1 cellular context compared by ENCODE assay signal in the genomic region with DNA sequence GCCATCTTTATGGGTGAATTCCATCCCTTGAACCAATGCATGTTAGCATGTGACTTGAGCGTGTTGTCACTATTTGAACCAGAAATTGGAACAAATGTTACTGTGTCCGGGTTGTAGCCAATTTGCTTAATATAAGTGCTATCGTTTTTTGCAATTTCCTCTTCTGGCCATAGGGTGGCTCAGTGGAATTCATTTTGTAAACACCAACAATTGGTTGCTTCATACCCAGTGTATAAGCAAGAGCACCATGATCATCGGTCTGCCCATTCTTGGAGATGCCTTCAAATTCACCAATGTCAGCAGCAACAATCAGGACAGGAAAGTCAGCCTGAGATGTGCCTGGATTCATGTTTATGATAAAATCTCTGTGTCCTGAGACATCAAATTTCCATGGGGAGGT.
TF ChIP-seq lines count a peak whose summit lies in the region.

No MANE protein-coding gene starts in this region.

TF ChIP-seq in Ishikawa, 13 proteins besides CTCF, POLR2A, EP300 and RAD21 (continued from another document):
- TF ChIP-seq, protein P1, sequence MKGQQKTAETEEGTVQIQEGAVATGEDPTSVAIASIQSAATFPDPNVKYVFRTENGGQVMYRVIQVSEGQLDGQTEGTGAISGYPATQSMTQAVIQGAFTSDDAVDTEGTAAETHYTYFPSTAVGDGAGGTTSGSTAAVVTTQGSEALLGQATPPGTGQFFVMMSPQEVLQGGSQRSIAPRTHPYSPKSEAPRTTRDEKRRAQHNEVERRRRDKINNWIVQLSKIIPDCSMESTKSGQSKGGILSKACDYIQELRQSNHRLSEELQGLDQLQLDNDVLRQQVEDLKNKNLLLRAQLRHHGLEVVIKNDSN (IDR thresholded peaks at IDR 0.05) = no peak
- TF ChIP-seq TAF1 (IDR thresholded peaks at IDR 0.05; ENCODE audit: low read depth) (no peak), CEBPB (IDR thresholded peaks at IDR 0.05) (no peak), MAX (IDR thresholded peaks at IDR 0.05) (no peak)
